Comparison of ENCODE assay signal across 20 cellular contexts in genomic region chr3:99543796-99544195, GRCh38.
A peak's percentile ranks its signal among the peaks of the same experiment; 100 is the strongest.
DNase-seq lines count a peak whose midpoint lies in the region; ATAC-seq, FAIRE-seq and TF ChIP-seq lines count a peak whose summit lies in the region.
"Had no signal": no experiment of that assay in that cellular context is flagged by ENCODE, and none has a peak within 500 bp of the region (broad histone marks: within the 10 kb centered on the region; RNA-seq: fewer than 3 reads in every experiment).

No MANE protein-coding gene starts in this region.

- no peaks in the 10 kb centered on the region for H4K20me1 ChIP-seq in astrocyte (ENCODE audit: insufficient read depth, low read length)
- H4K20me1 ChIP-seq: BLaER1 treated with 17β-estradiol and CSF1 and Interleukin-3, amounts not matched to agents 10 nM and 100 nM had no signal

- TF ChIP-seq CTCF in astrocyte (IDR thresholded peaks at IDR 0.05; ENCODE audit: insufficient read depth, low read depth, low read length) (no peak), tibial nerve (IDR thresholded peaks at IDR 0.05) (no peak)

- H3K36me3 Mint-ChIP-seq in astrocyte (ENCODE audit: low read depth, unreplicated experiment), result no peaks in the 10 kb centered on the region
- H3K36me3 Mint-ChIP-seq: CD8-positive, alpha-beta T cell had no signal

- H3K36me3 ChIP-seq in ACC112 (ENCODE audit: insufficient read depth, low read length), result no peaks in the 10 kb centered on the region
- no peaks in the 10 kb centered on the region for H3K36me3 ChIP-seq in astrocyte (ENCODE audit: insufficient read depth, low read length)
- H3K36me3 ChIP-seq in tibial nerve, result no peaks in the 10 kb centered on the region
- H3K36me3 ChIP-seq: BLaER1 treated with 17β-estradiol and CSF1 and Interleukin-3, amounts not matched to agents 10 nM and 100 nM had no signal

- no peak overlapping the region for H3K9ac ChIP-seq in astrocyte (ENCODE audit: low read length)
- H3K9ac ChIP-seq: BLaER1 treated with 17β-estradiol and CSF1 and Interleukin-3, amounts not matched to agents 10 nM and 100 nM had no signal

- no peaks in the 10 kb centered on the region for H3K79me2 ChIP-seq in ACC112 (ENCODE audit: control insufficient read depth, insufficient read depth, low read length, unreplicated experiment)
- H3K79me2 ChIP-seq in astrocyte (ENCODE audit: insufficient read depth, low read length), result no peaks in the 10 kb centered on the region

- H3K4me1 ChIP-seq in ACC112 (ENCODE audit: control insufficient read depth, insufficient read depth, low read length, unreplicated experiment) (peaks cover 52% of the 10 kb centered on the region), astrocyte (ENCODE audit: insufficient read depth, low read length) (peaks cover 5% of the 10 kb centered on the region), tibial nerve (peaks cover 0 to 47% (median 10%) of the 10 kb centered on the region in 4 donors)

- H3K4me3 Mint-ChIP-seq in astrocyte (ENCODE audit: unreplicated experiment), result no peak overlapping the region
- H3K4me3 Mint-ChIP-seq: CD8-positive, alpha-beta T cell had no signal

- 0 to 47% methylated on average over 1 of the region's 1 CpG for whole genome bisulfite sequencing in tibial nerve, 2 donors

- FAIRE-seq in H54 (lab: Jason Lieb, UNC) (peak; percentile 58), astrocyte (lab: Jason Lieb, UNC) (no peak)
- FAIRE-seq: GM12892, GM18507, H1, HepG2 had no signal

- no peak for TF ChIP-seq EP300 in tibial nerve (IDR thresholded peaks at IDR 0.05)

- H3K27me3 Mint-ChIP-seq in astrocyte (ENCODE audit: low read depth, unreplicated experiment), result no peaks in the 10 kb centered on the region

- H3K27ac ChIP-seq in ACC112 (ENCODE audit: low read depth, low read length) (peak overlapping the region; percentile 88), astrocyte (ENCODE audit: low read depth, low read length) (no peak overlapping the region), tibial nerve (peak overlapping the region in 1 of 4 donors; percentile 68)
- H3K27ac ChIP-seq: BLaER1 treated with 17β-estradiol and CSF1 and Interleukin-3, amounts not matched to agents 10 nM and 100 nM had no signal

- H3K9me3 Mint-ChIP-seq in astrocyte (ENCODE audit: unreplicated experiment), result peaks cover 7% of the 10 kb centered on the region
- H3K9me3 Mint-ChIP-seq: CD8-positive, alpha-beta T cell had no signal

- H2AFZ ChIP-seq in ACC112 (ENCODE audit: low read length, unreplicated experiment) (peak overlapping the region; percentile 47), astrocyte (ENCODE audit: low read depth, low read length) (no peak overlapping the region)

- no peak for TF ChIP-seq POLR2A in H54 (IDR thresholded peaks at IDR 0.05; ENCODE audit: low read depth, low read length)
- TF ChIP-seq POLR2A in tibial nerve (IDR thresholded peaks at IDR 0.05), result no peak

- no peak overlapping the region for H3K4me3 ChIP-seq in ACC112 (ENCODE audit: low read depth, low read length)
- H3K4me3 ChIP-seq in astrocyte (ENCODE audit: insufficient read depth, low read depth, low read length), result no peak overlapping the region
- H3K4me3 ChIP-seq in tibial nerve, result no peak overlapping the region
- H3K4me3 ChIP-seq: BLaER1 treated with 17β-estradiol and CSF1 and Interleukin-3, amounts not matched to agents 10 nM and 100 nM had no signal

- no peaks in the 10 kb centered on the region for H3K9me3 ChIP-seq in astrocyte (ENCODE audit: insufficient read depth, low read depth, low read length)
- H3K9me3 ChIP-seq in tibial nerve, result no peaks in the 10 kb centered on the region

- no peak for ATAC-seq in GM18858 (IDR thresholded peaks at IDR 0.05; ENCODE audit: unreplicated experiment)
- ATAC-seq: CD8-positive, alpha-beta T cell; HepG2 had no signal

- DNase-seq in H54 (ENCODE audit: insufficient read length, low spot score) (no peak), astrocyte (ENCODE audit: low read depth) (no peak), myocyte (ENCODE audit: low read depth) (peak; percentile 70), tibial nerve (ENCODE audit: low spot score in 2 of 2) (no peak)
- no peak for DNase-seq in stimulated activated CD4-positive, alpha-beta T cell treated with anti-CD3 and anti-CD28 coated beads, Interleukin-15, amount 100 ng/mL, for 24 hours
- DNase-seq: CD8-positive, alpha-beta T cell; KG1; NCI-H1417 treated with DMSO at 0.1 percent for 48 hours; NCI-H187 treated with DMSO at 0.1 percent for 48 hours; NCI-H2227 treated with DMSO at 0.1 percent for 48 hours; NCI-H524; NCI-H82; SIG-M5 had no signal

- peak overlapping the region; percentile 42 for H3K27ac Mint-ChIP-seq in astrocyte (ENCODE audit: unreplicated experiment)
- H3K27ac Mint-ChIP-seq: CD8-positive, alpha-beta T cell had no signal

- peaks cover 25% of the 10 kb centered on the region for H3K4me1 Mint-ChIP-seq in astrocyte (ENCODE audit: low read depth, unreplicated experiment)

- H3K4me2 ChIP-seq in astrocyte (ENCODE audit: low read length), result no peak overlapping the region

- H3K27me3 ChIP-seq in ACC112 (ENCODE audit: insufficient read depth, low read length) (no peaks in the 10 kb centered on the region), astrocyte (ENCODE audit: insufficient read depth, low read length) (no peaks in the 10 kb centered on the region), tibial nerve (no peaks in the 10 kb centered on the region)
- H3K27me3 ChIP-seq: BLaER1 treated with 17β-estradiol and CSF1 and Interleukin-3, amounts not matched to agents 10 nM and 100 nM had no signal
